ENCODE assay signal across 8 cellular contexts in genomic region chr19:6739390-6739883, GRCh38. TPM values are rescaled to one million over a fixed set of nuclear protein-coding genes. Genes with fewer than 3 reads are reported as not detected.
DNase-seq lines count a peak whose midpoint lies in the region; ATAC-seq and TF ChIP-seq lines count a peak whose summit lies in the region.

A gene with protein sequence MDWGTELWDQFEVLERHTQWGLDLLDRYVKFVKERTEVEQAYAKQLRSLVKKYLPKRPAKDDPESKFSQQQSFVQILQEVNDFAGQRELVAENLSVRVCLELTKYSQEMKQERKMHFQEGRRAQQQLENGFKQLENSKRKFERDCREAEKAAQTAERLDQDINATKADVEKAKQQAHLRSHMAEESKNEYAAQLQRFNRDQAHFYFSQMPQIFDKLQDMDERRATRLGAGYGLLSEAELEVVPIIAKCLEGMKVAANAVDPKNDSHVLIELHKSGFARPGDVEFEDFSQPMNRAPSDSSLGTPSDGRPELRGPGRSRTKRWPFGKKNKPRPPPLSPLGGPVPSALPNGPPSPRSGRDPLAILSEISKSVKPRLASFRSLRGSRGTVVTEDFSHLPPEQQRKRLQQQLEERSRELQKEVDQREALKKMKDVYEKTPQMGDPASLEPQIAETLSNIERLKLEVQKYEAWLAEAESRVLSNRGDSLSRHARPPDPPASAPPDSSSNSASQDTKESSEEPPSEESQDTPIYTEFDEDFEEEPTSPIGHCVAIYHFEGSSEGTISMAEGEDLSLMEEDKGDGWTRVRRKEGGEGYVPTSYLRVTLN (plus strand): TSS chr19:6739680. CDS start chr19:6739762, 82 bp downstream.

- ATAC-seq in lower lobe of right lung, result peak; percentile 50 to 67
- no peak for ATAC-seq in HG03460 (IDR thresholded peaks at IDR 0.05; ENCODE audit: unreplicated experiment)

- H3K4me1 ChIP-seq in lower lobe of right lung, result peaks cover 67% of the 10 kb centered on the region

- H3K36me3 ChIP-seq in lower lobe of right lung, result peaks cover 17% of the 10 kb centered on the region

- intact Hi-C loops in lower lobe of right lung (cut with DNase I), result no loop called here

- DNase-seq in DMS 273 (lab: John Stamatoyannopoulos, UW; ENCODE audit: unreplicated experiment) (peak; percentile 87), DMS 273 treated with DMSO at 0.1 percent for 48 hours (lab: John Stamatoyannopoulos, UW) (no peak), NCI-H748 (lab: John Stamatoyannopoulos, UW; ENCODE audit: unreplicated experiment) (peak; percentile 69), lower lobe of right lung (peak; percentile 89)
- DNase-seq in activated CD8-positive, alpha-beta memory T cell treated with anti-CD3 and anti-CD28 coated beads for 24 hours, result peak; percentile 93
- peak; percentile 76 for DNase-seq in effector CD8-positive, alpha-beta T cell (lab: John Stamatoyannopoulos, UW)
- peak; percentile 72 to 76 for DNase-seq in stimulated activated CD4-positive, alpha-beta T cell treated with anti-CD3 and anti-CD28 coated beads, Interleukin-4, amount 100 ng/mL, for 48 hours (ENCODE audit: low read depth in 2 of 2)

- no peaks in the 10 kb centered on the region for H3K27me3 ChIP-seq in lower lobe of right lung (ENCODE audit: low read depth)

- no peak for TF ChIP-seq CTCF in lower lobe of right lung (IDR thresholded peaks at IDR 0.05)

- H3K4me3 ChIP-seq in lower lobe of right lung, result peak within 1 kb of the TSS; percentile 93

- H3K9me3 ChIP-seq in lower lobe of right lung, result no peaks in the 10 kb centered on the region

- H3K27ac ChIP-seq in lower lobe of right lung, result peak within 1 kb of the TSS; percentile 81

RNA-seq across cellular contexts. Expression of the gene that starts here (rescaled TPM):
- 65.8 TPM for total RNA-seq in lower lobe of right lung
